19 cellular contexts compared by ENCODE assay signal in genomic region chr1:218591966-218592365, GRCh38.
DNase-seq lines count a peak whose midpoint lies in the region; ATAC-seq, FAIRE-seq and TF ChIP-seq lines count a peak whose summit lies in the region.
"Had no signal": no experiment of that assay in that cellular context is flagged by ENCODE, and none has a peak within 500 bp of the region (broad histone marks: within the 10 kb centered on the region; RNA-seq: fewer than 3 reads in every experiment).

No MANE protein-coding gene starts in this region.

- H3K4me3 ChIP-seq in HEK293 (ENCODE audit: low read depth, low read length) (no peak overlapping the region), trophoblast cell (ENCODE audit: low read depth, low read length) (no peak overlapping the region), upper lobe of right lung (no peak overlapping the region)

- ATAC-seq in HG03135 (IDR thresholded peaks at IDR 0.05; ENCODE audit: unreplicated experiment) (no peak), Right ventricle myocardium inferior (no peak), upper lobe of right lung (no peak)

- DNase-seq in RCC 7860 (ENCODE audit: low spot score): peak; percentile 26
- DNase-seq in dermis blood vessel endothelial cell: peak; percentile 15
- peak in 1 of 2 donors; percentile 19 for DNase-seq in trophoblast cell
- DNase-seq in Right ventricle myocardium inferior (ENCODE audit: missing footprints): no peak
- no peak for DNase-seq in upper lobe of right lung
- DNase-seq: C1 segment of cervical spinal cord, GF-D8, GOT3, KG1, NCI-H1048, NCI-H1436 treated with DMSO at 0.1 percent for 48 hours, NCI-H2029 treated with DMSO at 0.1 percent for 48 hours, NCI-H510A treated with DMSO at 0.1 percent for 48 hours, NCI-H82, SHP77 had no signal

- H3K79me1 ChIP-seq in trophoblast cell (ENCODE audit: low read length): peaks cover 8% of the 10 kb centered on the region

- FAIRE-seq in RCC 7860 (lab: Jason Lieb, UNC): peak; percentile 55
- FAIRE-seq: GM12891, GM18507 had no signal

- H3K23ac ChIP-seq in trophoblast cell (ENCODE audit: low read length): no peak overlapping the region

- TF ChIP-seq CTCF in HEK293 (tag by site-specific recombination; IDR thresholded peaks at IDR 0.05) (no peak), upper lobe of right lung (IDR thresholded peaks at IDR 0.05) (no peak)

- no peak overlapping the region for H3K18ac ChIP-seq in trophoblast cell (ENCODE audit: low read length)

- peak overlapping the region; percentile 53 for H3K14ac ChIP-seq in trophoblast cell (ENCODE audit: low read length)

- CTCF ChIA-PET in HEK293 (lab: Yijun Ruan, JAX): no interaction called here

- peak overlapping the region; percentile 64 for H2BK120ac ChIP-seq in trophoblast cell (ENCODE audit: insufficient read depth, low read length, poor library complexity)

- no peak overlapping the region for H2AK5ac ChIP-seq in trophoblast cell (ENCODE audit: low read length)

- no peak overlapping the region for H4K8ac ChIP-seq in trophoblast cell (ENCODE audit: low read depth, low read length)

- H2BK12ac ChIP-seq in trophoblast cell (ENCODE audit: low read length): peak overlapping the region; percentile 92

- POLR2A ChIA-PET in HEK293 (lab: Yijun Ruan, JAX): no interaction called here

- H3K27me3 ChIP-seq in trophoblast cell (ENCODE audit: insufficient read depth, low read length) (no peaks in the 10 kb centered on the region), upper lobe of right lung (no peaks in the 10 kb centered on the region)

- H3K79me2 ChIP-seq in trophoblast cell (ENCODE audit: control insufficient read depth, insufficient read depth, low read length, poor library complexity): peaks cover under 1% of the 10 kb centered on the region

- H4K12ac ChIP-seq in trophoblast cell (ENCODE audit: low read depth, low read length): no peak overlapping the region

- no peak overlapping the region for H2AFZ ChIP-seq in trophoblast cell (ENCODE audit: insufficient read depth, low read length, poor library complexity)

- no peak overlapping the region for H3K4ac ChIP-seq in trophoblast cell (ENCODE audit: low read depth, low read length)

- H3K27ac ChIP-seq in HEK293 (ENCODE audit: extremely low read depth, low read depth, low read length) (no peak overlapping the region), trophoblast cell (ENCODE audit: low read depth, low read length) (no peak overlapping the region), upper lobe of right lung (no peak overlapping the region)

- H3K4me1 ChIP-seq in HEK293 (ENCODE audit: control insufficient read depth, insufficient read depth, low read length) (no peaks in the 10 kb centered on the region), trophoblast cell (ENCODE audit: control insufficient read depth in 1 of 2, insufficient read depth in 2 of 2, low read length in 2 of 2) (peaks cover 1% of the 10 kb centered on the region in 2 experiments), upper lobe of right lung (no peaks in the 10 kb centered on the region)

- H3K36me3 ChIP-seq in HEK293 (ENCODE audit: control insufficient read depth in 2 of 2, insufficient read depth in 1 of 2, low read length in 2 of 2) (no peaks in the 10 kb centered on the region), trophoblast cell (ENCODE audit: control insufficient read depth in 1 of 2, insufficient read depth in 2 of 2, low read length in 2 of 2) (no peaks in the 10 kb centered on the region), upper lobe of right lung (no peaks in the 10 kb centered on the region)

- peak overlapping the region; percentile 86 for H4K91ac ChIP-seq in trophoblast cell (ENCODE audit: low read depth, low read length)

- H3K9me3 ChIP-seq in HEK293 (ENCODE audit: control insufficient read depth, insufficient read depth, low read depth, low read length) (no peaks in the 10 kb centered on the region), trophoblast cell (ENCODE audit: insufficient read depth, low read depth, low read length) (no peaks in the 10 kb centered on the region), upper lobe of right lung (no peaks in the 10 kb centered on the region)

- intact Hi-C loops in Right ventricle myocardium inferior (cut with DNase I): no loop called here
- intact Hi-C loops in upper lobe of right lung (cut with DNase I): no loop called here

- H2BK5ac ChIP-seq in trophoblast cell (ENCODE audit: low read depth, low read length, poor library complexity): no peak overlapping the region

- H3K4me2 ChIP-seq in trophoblast cell (ENCODE audit: low read length): no peak overlapping the region

- H3K9ac ChIP-seq in trophoblast cell (ENCODE audit: low read length): no peak overlapping the region

TF ChIP-seq in HEK293, 187 proteins besides CTCF, POLR2A, EP300 and RAD21:
- no peak for TF ChIP-seq ZNF132 (tag by site-specific recombination; IDR thresholded peaks at IDR 0.05; ENCODE audit: borderline replicate concordance)
- TF ChIP-seq SCRT1 (tag by site-specific recombination; IDR thresholded peaks at IDR 0.05; ENCODE audit: borderline replicate concordance): 0 out of 2 replicates have a peak, but pooled peaks have one; percentile 27
- TF ChIP-seq SCRT2 (tag by site-specific recombination; IDR thresholded peaks at IDR 0.05): peak; percentile 65

Comparison
In these comparisons a context has a peak if more than half of its experiments do, and no peak if none do; other contexts are left out.
1. DNase-seq: peak in RCC 7860 (single experiment) and dermis blood vessel endothelial cell (single experiment); none in Right ventricle myocardium inferior (single experiment) and upper lobe of right lung (single experiment).